In genomic region chr14:99127651-99128167, GRCh38 we compare ENCODE assay signal across 1 cellular context.
TF ChIP-seq lines count a peak whose summit lies in the region.

No MANE protein-coding gene starts in this region.

TF ChIP-seq in GM23338, 12 proteins besides CTCF, POLR2A, EP300 and RAD21 (continued from another document):
- TF ChIP-seq ZNF462 (CRISPR knock-in tag; IDR thresholded peaks at IDR 0.05) (no peak), NANOG (IDR thresholded peaks at IDR 0.05; ENCODE audit: borderline replicate concordance) (no peak), REST (IDR thresholded peaks at IDR 0.05; ENCODE audit: unreplicated experiment) (no peak), EZH2phosphoT487 (IDR thresholded peaks at IDR 0.05; ENCODE audit: unreplicated experiment) (no peak), STAT1 (IDR thresholded peaks at IDR 0.05; ENCODE audit: unreplicated experiment) (no peak)
TF ChIP-seq in GM23338: peak in this region for 0.
